In the genomic region with DNA sequence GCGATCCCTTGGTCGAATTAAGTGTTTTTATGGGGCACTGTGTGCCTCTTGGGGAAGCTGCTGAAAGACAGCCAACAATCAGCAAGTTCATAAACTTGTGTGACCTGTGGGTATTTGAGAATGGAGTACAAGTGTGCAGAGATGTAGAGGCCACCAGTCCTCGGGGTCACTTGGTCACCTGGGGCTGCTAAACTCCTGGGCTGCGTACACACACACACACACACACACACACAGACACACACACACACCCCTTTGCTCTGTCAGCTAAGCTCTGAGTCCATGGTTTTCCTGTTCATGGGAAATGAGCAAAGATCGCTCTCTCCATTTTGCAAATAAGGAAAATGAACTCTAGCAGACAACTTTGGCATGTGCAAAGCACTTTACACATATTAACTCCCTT, we compare ENCODE assay signal across 35 cellular contexts.
"Had no signal": no experiment of that assay in that cellular context is flagged by ENCODE, and none has a peak within 500 bp of the region (broad histone marks: within the 10 kb centered on the region; RNA-seq: fewer than 3 reads in every experiment).

No MANE protein-coding gene starts in this region.

- H3K27ac ChIP-seq: RWPE1, SJCRH30, SK-N-MC, WERI-Rb-1 had no signal

- H3K36me3 ChIP-seq: SJCRH30, WERI-Rb-1 had no signal

- ATAC-seq: activated CD8-positive, alpha-beta memory T cell treated with anti-CD3 and anti-CD28 coated beads, Interleukin-2, amount 10 ng/mL, durations not matched to agents 7 days and 5 days; activated naive CD8-positive, alpha-beta T cell treated with anti-CD3 and anti-CD28 coated beads, Interleukin-2, amount 50 U/mL, for 24 hours; PC-3; T-cell had no signal

- H3K4me1 ChIP-seq: SJCRH30 had no signal

- DNase-seq: activated CD4-positive, alpha-beta memory T cell treated with anti-CD3 and anti-CD28 coated beads, Interleukin-2, amount 10 ng/mL, durations not matched to agents 7 days and 5 days; activated CD4-positive, alpha-beta T cell treated with anti-CD3 and anti-CD28 coated beads for 1 hour; activated CD4-positive, alpha-beta T cell treated with anti-CD3 and anti-CD28 coated beads for 48 hours; activated CD4-positive, CD25-positive, alpha-beta regulatory T cell; activated CD8-positive, alpha-beta memory T cell treated with anti-CD3 and anti-CD28 coated beads for 24 hours; activated CD8-positive, alpha-beta memory T cell treated with anti-CD3 and anti-CD28 coated beads, Interleukin-2, amount 10 ng/mL, durations not matched to agents 7 days and 5 days; activated CD8-positive, alpha-beta memory T cell treated with anti-CD3 and anti-CD28 coated beads, Interleukin-2, amount 50 U/mL, for 48 hours; activated effector memory CD4-positive, alpha-beta T cell treated with Interleukin-2 at 50 U/mL for 16 hours; activated naive CD4-positive, alpha-beta T cell treated with anti-CD3 and anti-CD28 coated beads, Interleukin-2, amount 10 ng/mL, durations not matched to agents 7 days and 5 days; activated naive CD8-positive, alpha-beta T cell treated with anti-CD3 and anti-CD28 coated beads, Interleukin-2, amount 50 U/mL, for 24 hours; activated T-cell treated with anti-CD3 and anti-CD28 coated beads, Interleukin-2, amount 50 U/mL, for 48 hours; anterior cingulate cortex; caudate nucleus; cerebellar nuclear complex; NCI-H1048; NCI-H1105 treated with DMSO at 0.1 percent for 48 hours; NCI-H1436; NCI-H1694; NCI-H1930; NCI-H2081 treated with DMSO at 0.1 percent for 48 hours; NCI-H226; NCI-H526; NCI-H748 treated with DMSO at 0.1 percent for 48 hours; NK-92 treated with Interleukin-12 subunit alpha and Interleukin-12 subunit beta, amount 100 ng/mL, for 24 hours; PC-3; SHP77; SJCRH30; T-cell; T-helper 2 cell; T-helper 9 cell; WERI-Rb-1 had no signal

- FAIRE-seq: bronchial epithelial cell, RCC 7860 had no signal

- H3K9me3 ChIP-seq: SJCRH30 had no signal

- H3K4me3 ChIP-seq: SJCRH30, SK-N-MC had no signal
